16 cellular contexts compared by ENCODE assay signal in genomic region chr3:159378391-159378790, GRCh38.
"Had no signal": no experiment of that assay in that cellular context is flagged by ENCODE, and none has a peak within 500 bp of the region (broad histone marks: within the 10 kb centered on the region; RNA-seq: fewer than 3 reads in every experiment).

No MANE protein-coding gene starts in this region.

- H3K4me1 ChIP-seq: right atrium auricular region had no signal

- DNase-seq: activated CD4-positive, alpha-beta memory T cell treated with anti-CD3 and anti-CD28 coated beads, Interleukin-2, amount 10 ng/mL, durations not matched to agents 7 days and 5 days; activated CD4-positive, alpha-beta T cell treated with anti-CD3 and anti-CD28 coated beads for 4 hours; activated effector memory CD4-positive, alpha-beta T cell treated with Interleukin-2 at 50 U/mL for 16 hours; activated T-cell treated with anti-CD3 and anti-CD28 coated beads, Interleukin-2, amount 50 U/mL, for 4 hours; dorsolateral prefrontal cortex; left colon; naive thymus-derived CD8-positive, alpha-beta T cell; posterior cingulate gyrus; small intestine; stimulated activated naive CD8-positive, alpha-beta T cell treated with anti-CD3 and anti-CD28 coated beads, Interleukin-15, amount 100 ng/mL, for 72 hours; T-helper 2 cell had no signal

- H3K9me3 ChIP-seq: right atrium auricular region had no signal

- H3K27me3 ChIP-seq: dorsolateral prefrontal cortex, right atrium auricular region had no signal

- H3K27me3 Mint-ChIP-seq: activated CD4-positive, alpha-beta memory T cell treated with anti-CD3 and anti-CD28 coated beads, Interleukin-2, amount 10 ng/mL, durations not matched to agents 7 days and 5 days; activated naive CD4-positive, alpha-beta T cell treated with anti-CD3 and anti-CD28 coated beads, Interleukin-2, amount 50 U/mL, for 24 hours; memory B cell; stimulated activated naive CD8-positive, alpha-beta T cell treated with anti-CD3 and anti-CD28 coated beads, Interleukin-15, amount 100 ng/mL, for 72 hours; type B pancreatic cell had no signal

- H3K9me3 Mint-ChIP-seq: activated CD4-positive, alpha-beta memory T cell treated with anti-CD3 and anti-CD28 coated beads, Interleukin-2, amount 10 ng/mL, durations not matched to agents 7 days and 5 days; activated naive CD4-positive, alpha-beta T cell treated with anti-CD3 and anti-CD28 coated beads, Interleukin-2, amount 50 U/mL, for 24 hours; activated T-cell treated with anti-CD3 and anti-CD28 coated beads, Interleukin-2, amount 50 U/mL, for 4 hours; memory B cell; stimulated activated naive CD8-positive, alpha-beta T cell treated with anti-CD3 and anti-CD28 coated beads, Interleukin-15, amount 100 ng/mL, for 72 hours; type B pancreatic cell; WTC11 had no signal

- H3K4me1 Mint-ChIP-seq: activated CD4-positive, alpha-beta memory T cell treated with anti-CD3 and anti-CD28 coated beads, Interleukin-2, amount 10 ng/mL, durations not matched to agents 7 days and 5 days; activated naive CD4-positive, alpha-beta T cell treated with anti-CD3 and anti-CD28 coated beads, Interleukin-2, amount 50 U/mL, for 24 hours; memory B cell; naive thymus-derived CD8-positive, alpha-beta T cell; stimulated activated naive CD8-positive, alpha-beta T cell treated with anti-CD3 and anti-CD28 coated beads, Interleukin-15, amount 100 ng/mL, for 72 hours had no signal

- H3K36me3 ChIP-seq: right atrium auricular region had no signal

- H3K4me3 ChIP-seq: dorsolateral prefrontal cortex, right atrium auricular region had no signal

- H3K27ac ChIP-seq: dorsolateral prefrontal cortex, right atrium auricular region had no signal

- H3K36me3 Mint-ChIP-seq: activated naive CD4-positive, alpha-beta T cell treated with anti-CD3 and anti-CD28 coated beads, Interleukin-2, amount 50 U/mL, for 24 hours; memory B cell; naive thymus-derived CD8-positive, alpha-beta T cell; type B pancreatic cell; WTC11 had no signal

- ATAC-seq: activated T-cell treated with anti-CD3 and anti-CD28 coated beads, Interleukin-2, amount 50 U/mL, for 4 hours; left colon; naive thymus-derived CD8-positive, alpha-beta T cell; stimulated activated naive CD8-positive, alpha-beta T cell treated with anti-CD3 and anti-CD28 coated beads, Interleukin-15, amount 100 ng/mL, for 72 hours; WTC11 had no signal

- H3K27ac Mint-ChIP-seq: activated CD4-positive, alpha-beta memory T cell treated with anti-CD3 and anti-CD28 coated beads, Interleukin-2, amount 10 ng/mL, durations not matched to agents 7 days and 5 days; activated naive CD4-positive, alpha-beta T cell treated with anti-CD3 and anti-CD28 coated beads, Interleukin-2, amount 50 U/mL, for 24 hours; memory B cell; naive thymus-derived CD8-positive, alpha-beta T cell; stimulated activated naive CD8-positive, alpha-beta T cell treated with anti-CD3 and anti-CD28 coated beads, Interleukin-15, amount 100 ng/mL, for 72 hours; type B pancreatic cell; WTC11 had no signal

- H3K4me3 Mint-ChIP-seq: activated CD4-positive, alpha-beta memory T cell treated with anti-CD3 and anti-CD28 coated beads, Interleukin-2, amount 10 ng/mL, durations not matched to agents 7 days and 5 days; activated naive CD4-positive, alpha-beta T cell treated with anti-CD3 and anti-CD28 coated beads, Interleukin-2, amount 50 U/mL, for 24 hours; activated T-cell treated with anti-CD3 and anti-CD28 coated beads, Interleukin-2, amount 50 U/mL, for 4 hours; memory B cell; naive thymus-derived CD8-positive, alpha-beta T cell; stimulated activated naive CD8-positive, alpha-beta T cell treated with anti-CD3 and anti-CD28 coated beads, Interleukin-15, amount 100 ng/mL, for 72 hours; type B pancreatic cell; WTC11 had no signal
